Comparison of ENCODE assay signal across 1 cellular context in the genomic region with DNA sequence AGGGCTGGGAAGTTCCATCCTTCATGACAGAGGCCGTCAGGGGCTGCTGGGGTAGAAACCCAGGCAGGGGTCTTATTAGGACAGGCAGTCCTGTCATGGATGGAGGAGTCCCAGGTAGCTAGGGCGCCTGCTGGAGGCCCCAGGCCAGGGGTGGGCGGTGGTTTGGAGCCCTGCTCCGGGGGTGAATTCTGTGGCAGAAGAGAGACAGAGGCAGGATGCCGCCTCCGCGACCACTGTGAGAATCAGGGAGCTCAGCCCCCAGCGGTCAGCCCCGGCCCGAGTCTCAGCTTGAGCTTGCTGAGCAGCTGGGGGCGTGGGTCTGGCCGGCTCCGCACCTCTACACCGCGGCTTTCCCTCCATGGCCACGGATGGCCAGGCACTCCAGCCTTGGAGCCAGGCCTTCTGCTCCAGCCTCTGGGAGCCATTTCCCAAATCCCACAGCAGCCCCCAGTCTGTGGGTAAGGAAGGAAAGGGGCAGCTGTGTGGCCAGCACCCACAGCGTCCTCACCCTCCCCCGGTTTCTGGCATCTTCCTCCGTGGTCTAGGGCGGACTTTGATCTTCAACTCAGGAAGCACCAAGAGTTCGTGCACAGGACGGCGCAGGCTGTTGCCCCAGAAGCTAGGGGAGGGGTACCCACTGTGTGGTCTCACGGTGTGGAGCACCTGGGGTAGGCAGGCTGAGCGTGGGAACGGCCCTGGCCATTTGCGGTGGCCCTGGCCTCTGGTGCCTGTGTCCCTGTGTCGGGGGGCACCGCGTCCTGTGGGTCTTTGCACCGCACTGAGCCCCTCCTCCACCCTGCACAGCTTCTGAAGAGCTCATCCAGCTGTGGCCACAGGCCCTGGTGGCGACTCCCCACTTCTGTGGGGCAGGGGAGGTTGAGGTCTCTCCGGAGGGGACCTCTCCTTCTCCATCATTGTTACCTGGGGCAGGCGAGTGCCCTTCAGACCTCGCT.
TF ChIP-seq lines count a peak whose summit lies in the region.

No MANE protein-coding gene starts in this region.

TF ChIP-seq in HepG2, 621 proteins besides CTCF, POLR2A, EP300 and RAD21 (continued from another document and continues in another):
- no peak for TF ChIP-seq GMEB2 (CRISPR knock-in tag; IDR thresholded peaks at IDR 0.05; ENCODE audit: low read depth)
- TF ChIP-seq ZNF414 (CRISPR knock-in tag; IDR thresholded peaks at IDR 0.05): no peak
- no peak for TF ChIP-seq WIZ (CRISPR knock-in tag; IDR thresholded peaks at IDR 0.05)
- peak; percentile 31; the same call in 1 of the 2 replicates for TF ChIP-seq SOX5 (CRISPR knock-in tag; IDR thresholded peaks at IDR 0.05; ENCODE audit: borderline replicate concordance)
- TF ChIP-seq NCOA5 (CRISPR knock-in tag; IDR thresholded peaks at IDR 0.05): no peak
- no peak for TF ChIP-seq JUNB (CRISPR knock-in tag; IDR thresholded peaks at IDR 0.05; ENCODE audit: borderline replicate concordance)
- TF ChIP-seq NFIB (CRISPR knock-in tag; IDR thresholded peaks at IDR 0.05; ENCODE audit: borderline replicate concordance): no peak
- TF ChIP-seq TGIF2 (CRISPR knock-in tag; IDR thresholded peaks at IDR 0.05): peak; percentile 56; the same call in 1 of the 2 replicates
- no peak; the same call in 2 of the 3 replicates for TF ChIP-seq MXI1 (IDR thresholded peaks at IDR 0.05; ENCODE audit: borderline replicate concordance, low read depth, low read length)
- TF ChIP-seq ZNF567 (CRISPR knock-in tag; IDR thresholded peaks at IDR 0.05; ENCODE audit: borderline replicate concordance): 0 out of 2 replicates have a peak, but pooled peaks have one; percentile 79
- TF ChIP-seq NFYB (CRISPR knock-in tag; IDR thresholded peaks at IDR 0.05): no peak
- TF ChIP-seq KDM5B (CRISPR knock-in tag; IDR thresholded peaks at IDR 0.05; ENCODE audit: borderline replicate concordance): peak; percentile 59; the same call in 1 of the 2 replicates
- no peak for TF ChIP-seq PHB2 (IDR thresholded peaks at IDR 0.05; ENCODE audit: partially characterized antibody)
- TF ChIP-seq ZNF432 (CRISPR knock-in tag; IDR thresholded peaks at IDR 0.05; ENCODE audit: borderline replicate concordance): no peak
- TF ChIP-seq DR1 (CRISPR knock-in tag; IDR thresholded peaks at IDR 0.05): no peak
- TF ChIP-seq ZSCAN9 (CRISPR knock-in tag; IDR thresholded peaks at IDR 0.05; ENCODE audit: borderline replicate concordance): peak; percentile 72
- TF ChIP-seq ZNF569 (CRISPR knock-in tag; IDR thresholded peaks at IDR 0.05; ENCODE audit: borderline replicate concordance): no peak
- no peak for TF ChIP-seq ZNF441 (CRISPR knock-in tag; IDR thresholded peaks at IDR 0.05; ENCODE audit: borderline replicate concordance)
- no peak for TF ChIP-seq RFXANK (CRISPR knock-in tag; IDR thresholded peaks at IDR 0.05)
- no peak for TF ChIP-seq GATA4 (IDR thresholded peaks at IDR 0.05; ENCODE audit: borderline replicate concordance, low read depth)
- TF ChIP-seq, protein P1, sequence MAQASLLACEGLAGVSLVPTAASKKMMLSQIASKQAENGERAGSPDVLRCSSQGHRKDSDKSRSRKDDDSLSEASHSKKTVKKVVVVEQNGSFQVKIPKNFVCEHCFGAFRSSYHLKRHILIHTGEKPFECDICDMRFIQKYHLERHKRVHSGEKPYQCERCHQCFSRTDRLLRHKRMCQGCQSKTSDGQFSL (CRISPR knock-in tag; IDR thresholded peaks at IDR 0.05): no peak
- TF ChIP-seq ZFP82 (CRISPR knock-in tag; IDR thresholded peaks at IDR 0.05; ENCODE audit: borderline replicate concordance): no peak
- TF ChIP-seq ZNF775 (CRISPR knock-in tag; IDR thresholded peaks at IDR 0.05; ENCODE audit: borderline replicate concordance): no peak
- TF ChIP-seq ZNF3 (CRISPR knock-in tag; IDR thresholded peaks at IDR 0.05): no peak
- 0 out of 2 replicates have a peak, but pooled peaks have one; percentile 18 for TF ChIP-seq DRAP1 (CRISPR knock-in tag; IDR thresholded peaks at IDR 0.05)
- 0 out of 2 replicates have a peak, but pooled peaks have one; percentile 25 for TF ChIP-seq ZNF329 (CRISPR knock-in tag; IDR thresholded peaks at IDR 0.05; ENCODE audit: low read depth)
- no peak for TF ChIP-seq IRF2 (CRISPR knock-in tag; IDR thresholded peaks at IDR 0.05)
- TF ChIP-seq, protein P2, sequence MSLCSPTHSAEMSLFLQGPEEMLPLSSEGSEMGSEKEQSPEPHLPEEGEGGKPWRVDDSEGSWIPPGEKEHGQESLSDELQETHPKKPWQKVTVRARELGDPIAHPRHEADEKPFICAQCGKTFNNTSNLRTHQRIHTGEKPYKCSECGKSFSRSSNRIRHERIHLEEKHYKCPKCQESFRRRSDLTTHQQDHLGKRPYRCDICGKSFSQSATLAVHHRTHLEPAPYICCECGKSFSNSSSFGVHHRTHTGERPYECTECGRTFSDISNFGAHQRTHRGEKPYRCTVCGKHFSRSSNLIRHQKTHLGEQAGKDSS (CRISPR knock-in tag; IDR thresholded peaks at IDR 0.05; ENCODE audit: borderline replicate concordance, low read depth): no peak; the same call in 1 of the 2 replicates
- peak; percentile 90 for TF ChIP-seq ZNF264 (CRISPR knock-in tag; IDR thresholded peaks at IDR 0.05)
- TF ChIP-seq, protein P3, sequence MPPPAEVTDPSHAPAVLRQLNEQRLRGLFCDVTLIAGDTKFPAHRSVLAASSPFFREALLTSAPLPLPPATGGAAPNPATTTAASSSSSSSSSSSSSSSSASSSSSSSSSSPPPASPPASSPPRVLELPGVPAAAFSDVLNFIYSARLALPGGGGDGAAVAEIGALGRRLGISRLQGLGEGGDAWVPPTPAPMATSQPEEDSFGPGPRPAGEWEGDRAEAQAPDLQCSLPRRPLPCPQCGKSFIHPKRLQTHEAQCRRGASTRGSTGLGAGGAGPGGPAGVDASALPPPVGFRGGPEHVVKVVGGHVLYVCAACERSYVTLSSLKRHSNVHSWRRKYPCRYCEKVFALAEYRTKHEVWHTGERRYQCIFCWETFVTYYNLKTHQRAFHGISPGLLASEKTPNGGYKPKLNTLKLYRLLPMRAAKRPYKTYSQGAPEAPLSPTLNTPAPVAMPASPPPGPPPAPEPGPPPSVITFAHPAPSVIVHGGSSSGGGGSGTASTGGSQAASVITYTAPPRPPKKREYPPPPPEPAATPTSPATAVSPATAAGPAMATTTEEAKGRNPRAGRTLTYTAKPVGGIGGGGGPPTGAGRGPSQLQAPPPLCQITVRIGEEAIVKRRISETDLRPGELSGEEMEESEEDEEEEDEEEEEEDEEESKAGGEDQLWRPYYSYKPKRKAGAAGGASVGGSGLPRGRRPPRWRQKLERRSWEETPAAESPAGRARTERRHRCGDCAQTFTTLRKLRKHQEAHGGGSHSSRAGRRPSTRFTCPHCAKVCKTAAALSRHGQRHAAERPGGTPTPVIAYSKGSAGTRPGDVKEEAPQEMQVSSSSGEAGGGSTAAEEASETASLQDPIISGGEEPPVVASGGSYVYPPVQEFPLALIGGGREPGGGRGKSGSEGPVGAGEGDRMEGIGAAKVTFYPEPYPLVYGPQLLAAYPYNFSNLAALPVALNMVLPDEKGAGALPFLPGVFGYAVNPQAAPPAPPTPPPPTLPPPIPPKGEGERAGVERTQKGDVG (CRISPR knock-in tag; IDR thresholded peaks at IDR 0.05; ENCODE audit: borderline replicate concordance): no peak
- TF ChIP-seq NKX3-1 (CRISPR knock-in tag; IDR thresholded peaks at IDR 0.05): no peak
- TF ChIP-seq, protein P4, sequence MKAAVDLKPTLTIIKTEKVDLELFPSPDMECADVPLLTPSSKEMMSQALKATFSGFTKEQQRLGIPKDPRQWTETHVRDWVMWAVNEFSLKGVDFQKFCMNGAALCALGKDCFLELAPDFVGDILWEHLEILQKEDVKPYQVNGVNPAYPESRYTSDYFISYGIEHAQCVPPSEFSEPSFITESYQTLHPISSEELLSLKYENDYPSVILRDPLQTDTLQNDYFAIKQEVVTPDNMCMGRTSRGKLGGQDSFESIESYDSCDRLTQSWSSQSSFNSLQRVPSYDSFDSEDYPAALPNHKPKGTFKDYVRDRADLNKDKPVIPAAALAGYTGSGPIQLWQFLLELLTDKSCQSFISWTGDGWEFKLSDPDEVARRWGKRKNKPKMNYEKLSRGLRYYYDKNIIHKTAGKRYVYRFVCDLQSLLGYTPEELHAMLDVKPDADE (CRISPR knock-in tag; IDR thresholded peaks at IDR 0.05): no peak
- no peak for TF ChIP-seq ZNF253 (CRISPR knock-in tag; IDR thresholded peaks at IDR 0.05; ENCODE audit: borderline replicate concordance)
- TF ChIP-seq TARDBP (CRISPR knock-in tag; IDR thresholded peaks at IDR 0.05): peak; percentile 68; the same call in 1 of the 2 replicates
- no peak for TF ChIP-seq ZNF431 (CRISPR knock-in tag; IDR thresholded peaks at IDR 0.05; ENCODE audit: borderline replicate concordance, low read depth)
- TF ChIP-seq, protein P5, sequence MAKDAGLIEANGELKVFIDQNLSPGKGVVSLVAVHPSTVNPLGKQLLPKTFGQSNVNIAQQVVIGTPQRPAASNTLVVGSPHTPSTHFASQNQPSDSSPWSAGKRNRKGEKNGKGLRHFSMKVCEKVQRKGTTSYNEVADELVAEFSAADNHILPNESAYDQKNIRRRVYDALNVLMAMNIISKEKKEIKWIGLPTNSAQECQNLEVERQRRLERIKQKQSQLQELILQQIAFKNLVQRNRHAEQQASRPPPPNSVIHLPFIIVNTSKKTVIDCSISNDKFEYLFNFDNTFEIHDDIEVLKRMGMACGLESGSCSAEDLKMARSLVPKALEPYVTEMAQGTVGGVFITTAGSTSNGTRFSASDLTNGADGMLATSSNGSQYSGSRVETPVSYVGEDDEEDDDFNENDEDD (CRISPR knock-in tag; IDR thresholded peaks at IDR 0.05; ENCODE audit: borderline replicate concordance): peak; percentile 47; the same call in 1 of the 2 replicates
- TF ChIP-seq RFXAP (CRISPR knock-in tag; IDR thresholded peaks at IDR 0.05; ENCODE audit: borderline replicate concordance): no peak
- TF ChIP-seq, protein P6, sequence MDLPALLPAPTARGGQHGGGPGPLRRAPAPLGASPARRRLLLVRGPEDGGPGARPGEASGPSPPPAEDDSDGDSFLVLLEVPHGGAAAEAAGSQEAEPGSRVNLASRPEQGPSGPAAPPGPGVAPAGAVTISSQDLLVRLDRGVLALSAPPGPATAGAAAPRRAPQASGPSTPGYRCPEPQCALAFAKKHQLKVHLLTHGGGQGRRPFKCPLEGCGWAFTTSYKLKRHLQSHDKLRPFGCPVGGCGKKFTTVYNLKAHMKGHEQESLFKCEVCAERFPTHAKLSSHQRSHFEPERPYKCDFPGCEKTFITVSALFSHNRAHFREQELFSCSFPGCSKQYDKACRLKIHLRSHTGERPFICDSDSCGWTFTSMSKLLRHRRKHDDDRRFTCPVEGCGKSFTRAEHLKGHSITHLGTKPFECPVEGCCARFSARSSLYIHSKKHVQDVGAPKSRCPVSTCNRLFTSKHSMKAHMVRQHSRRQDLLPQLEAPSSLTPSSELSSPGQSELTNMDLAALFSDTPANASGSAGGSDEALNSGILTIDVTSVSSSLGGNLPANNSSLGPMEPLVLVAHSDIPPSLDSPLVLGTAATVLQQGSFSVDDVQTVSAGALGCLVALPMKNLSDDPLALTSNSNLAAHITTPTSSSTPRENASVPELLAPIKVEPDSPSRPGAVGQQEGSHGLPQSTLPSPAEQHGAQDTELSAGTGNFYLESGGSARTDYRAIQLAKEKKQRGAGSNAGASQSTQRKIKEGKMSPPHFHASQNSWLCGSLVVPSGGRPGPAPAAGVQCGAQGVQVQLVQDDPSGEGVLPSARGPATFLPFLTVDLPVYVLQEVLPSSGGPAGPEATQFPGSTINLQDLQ (CRISPR knock-in tag; IDR thresholded peaks at IDR 0.05): 0 out of 2 replicates have a peak, but pooled peaks have one; percentile 20
- no peak for TF ChIP-seq ZNF446 (CRISPR knock-in tag; IDR thresholded peaks at IDR 0.05)
- TF ChIP-seq TP53 (CRISPR knock-in tag; conservative IDR thresholded peaks at IDR 0.05): no peak
- TF ChIP-seq, protein P7, sequence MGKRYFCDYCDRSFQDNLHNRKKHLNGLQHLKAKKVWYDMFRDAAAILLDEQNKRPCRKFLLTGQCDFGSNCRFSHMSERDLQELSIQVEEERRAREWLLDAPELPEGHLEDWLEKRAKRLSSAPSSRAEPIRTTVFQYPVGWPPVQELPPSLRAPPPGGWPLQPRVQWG (CRISPR knock-in tag; IDR thresholded peaks at IDR 0.05; ENCODE audit: borderline replicate concordance, low read depth): no peak
- peak; percentile 75 for TF ChIP-seq HNF4G (IDR thresholded peaks at IDR 0.05; ENCODE audit: borderline replicate concordance, low read depth, low read length)
- TF ChIP-seq HNF4G (CRISPR knock-in tag; IDR thresholded peaks at IDR 0.05; ENCODE audit: borderline replicate concordance, low read depth): peak; percentile 88
- TF ChIP-seq NPAS2 (CRISPR knock-in tag; IDR thresholded peaks at IDR 0.05; ENCODE audit: borderline replicate concordance): no peak
- TF ChIP-seq, protein P8, sequence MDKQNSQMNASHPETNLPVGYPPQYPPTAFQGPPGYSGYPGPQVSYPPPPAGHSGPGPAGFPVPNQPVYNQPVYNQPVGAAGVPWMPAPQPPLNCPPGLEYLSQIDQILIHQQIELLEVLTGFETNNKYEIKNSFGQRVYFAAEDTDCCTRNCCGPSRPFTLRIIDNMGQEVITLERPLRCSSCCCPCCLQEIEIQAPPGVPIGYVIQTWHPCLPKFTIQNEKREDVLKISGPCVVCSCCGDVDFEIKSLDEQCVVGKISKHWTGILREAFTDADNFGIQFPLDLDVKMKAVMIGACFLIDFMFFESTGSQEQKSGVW (CRISPR knock-in tag; IDR thresholded peaks at IDR 0.05; ENCODE audit: borderline replicate concordance): no peak
- no peak for TF ChIP-seq KAT2B (IDR thresholded peaks at IDR 0.05; ENCODE audit: borderline replicate concordance, low read depth, low read length)
- TF ChIP-seq SAP130 (CRISPR knock-in tag; IDR thresholded peaks at IDR 0.05; ENCODE audit: low read depth): peak; percentile 72
- peak; percentile 31; the same call in 1 of the 2 replicates for TF ChIP-seq FOXK1 (CRISPR knock-in tag; IDR thresholded peaks at IDR 0.05; ENCODE audit: borderline replicate concordance, low read depth)
- peak; percentile 47; the same call in 1 of the 2 replicates for TF ChIP-seq HMG20A (CRISPR knock-in tag; IDR thresholded peaks at IDR 0.05; ENCODE audit: borderline replicate concordance)
- peak; percentile 73 for TF ChIP-seq KDM2A (CRISPR knock-in tag; IDR thresholded peaks at IDR 0.05; ENCODE audit: borderline replicate concordance, low read depth)
